ENCODE assay signal across 27 cellular contexts in genomic region chr3:120441776-120442175, GRCh38. TPM values are rescaled to one million over a fixed set of nuclear protein-coding genes. Genes with fewer than 3 reads are reported as not detected.
DNase-seq lines count a peak whose midpoint lies in the region; ATAC-seq and TF ChIP-seq lines count a peak whose summit lies in the region.
"Had no signal": no experiment of that assay in that cellular context is flagged by ENCODE, and none has a peak within 500 bp of the region (broad histone marks: within the 10 kb centered on the region; RNA-seq: fewer than 3 reads in every experiment).

No MANE protein-coding gene starts in this region.

- no peak for TF ChIP-seq CTCF in heart left ventricle (IDR thresholded peaks at IDR 0.05)
- TF ChIP-seq CTCF in chondrocyte (IDR thresholded peaks at IDR 0.05): no peak
- no peak for TF ChIP-seq CTCF in osteoblast (IDR thresholded peaks at IDR 0.05; ENCODE audit: extremely low read depth, low read depth, low read length)

- H3K27me3 Mint-ChIP-seq in chondrocyte (ENCODE audit: low read depth): no peaks in the 10 kb centered on the region
- H3K27me3 Mint-ChIP-seq: type B pancreatic cell had no signal

- intact Hi-C loops in heart left ventricle (cut with DNase I) (loop anchor here in 1 of 10 donors (10.0 kb wide), 1 partner anchor 113 kb away; no protein-coding TSS in a partner anchor), Right ventricle myocardium superior (cut with DNase I) (no loop called here)

- no peak overlapping the region for H3K4me3 Mint-ChIP-seq in chondrocyte (ENCODE audit: unreplicated experiment)
- H3K4me3 Mint-ChIP-seq: activated CD4-positive, alpha-beta T cell treated with anti-CD3 and anti-CD28 coated beads, Interleukin-2, amount 10 ng/mL, durations not matched to agents 24 days and 14 days; activated CD8-positive, alpha-beta memory T cell treated with anti-CD3 and anti-CD28 coated beads, Interleukin-2, amount 10 ng/mL, durations not matched to agents 7 days and 5 days; activated naive CD4-positive, alpha-beta T cell treated with anti-CD3 and anti-CD28 coated beads, Interleukin-2, amount 10 ng/mL, durations not matched to agents 7 days and 5 days; B cell; natural killer cell treated with Interleukin-12 subunit alpha and Interleukin-12 subunit beta and Interleukin-15 and Interleukin-18, amount 100 ng/mL, for 72 hours; stimulated activated naive CD8-positive, alpha-beta T cell treated with anti-CD3 and anti-CD28 coated beads, Interleukin-15, amount 100 ng/mL, for 72 hours; T-helper 17 cell; type B pancreatic cell had no signal

- H3K9me3 Mint-ChIP-seq in chondrocyte (ENCODE audit: low read depth): no peaks in the 10 kb centered on the region
- H3K9me3 Mint-ChIP-seq: activated CD4-positive, alpha-beta T cell treated with anti-CD3 and anti-CD28 coated beads, Interleukin-2, amount 10 ng/mL, durations not matched to agents 24 days and 14 days; activated naive CD4-positive, alpha-beta T cell treated with anti-CD3 and anti-CD28 coated beads, Interleukin-2, amount 10 ng/mL, durations not matched to agents 7 days and 5 days; natural killer cell treated with Interleukin-12 subunit alpha and Interleukin-12 subunit beta and Interleukin-15 and Interleukin-18, amount 100 ng/mL, for 72 hours; stimulated activated naive CD8-positive, alpha-beta T cell treated with anti-CD3 and anti-CD28 coated beads, Interleukin-15, amount 100 ng/mL, for 72 hours; type B pancreatic cell had no signal

- H3K9me3 ChIP-seq in heart left ventricle: no peaks in the 10 kb centered on the region
- no peaks in the 10 kb centered on the region for H3K9me3 ChIP-seq in osteoblast (ENCODE audit: low read depth, low read length)
- H3K9me3 ChIP-seq: A549, MG63, pancreas, SK-N-SH had no signal

- no peak overlapping the region for H3K4me2 ChIP-seq in osteoblast (ENCODE audit: insufficient read depth, low read length)
- H3K4me2 ChIP-seq: A549, SK-N-SH had no signal

- peaks cover 31% of the 10 kb centered on the region for H3K36me3 Mint-ChIP-seq in chondrocyte (ENCODE audit: low read depth)
- H3K36me3 Mint-ChIP-seq: activated CD8-positive, alpha-beta memory T cell treated with anti-CD3 and anti-CD28 coated beads, Interleukin-2, amount 10 ng/mL, durations not matched to agents 7 days and 5 days; activated naive CD4-positive, alpha-beta T cell treated with anti-CD3 and anti-CD28 coated beads, Interleukin-2, amount 10 ng/mL, durations not matched to agents 7 days and 5 days; natural killer cell treated with Interleukin-12 subunit alpha and Interleukin-12 subunit beta and Interleukin-15 and Interleukin-18, amount 100 ng/mL, for 72 hours had no signal

- H3K27ac Mint-ChIP-seq in chondrocyte (ENCODE audit: unreplicated experiment): peak overlapping the region; percentile 82
- H3K27ac Mint-ChIP-seq: activated CD4-positive, alpha-beta T cell treated with anti-CD3 and anti-CD28 coated beads, Interleukin-2, amount 10 ng/mL, durations not matched to agents 24 days and 14 days; activated CD8-positive, alpha-beta memory T cell treated with anti-CD3 and anti-CD28 coated beads, Interleukin-2, amount 10 ng/mL, durations not matched to agents 7 days and 5 days; activated naive CD4-positive, alpha-beta T cell treated with anti-CD3 and anti-CD28 coated beads, Interleukin-2, amount 10 ng/mL, durations not matched to agents 7 days and 5 days; B cell; natural killer cell treated with Interleukin-12 subunit alpha and Interleukin-12 subunit beta and Interleukin-15 and Interleukin-18, amount 100 ng/mL, for 72 hours; T-helper 17 cell; type B pancreatic cell had no signal

- H3K27me3 ChIP-seq in heart left ventricle (no peaks in the 10 kb centered on the region), osteoblast (ENCODE audit: insufficient read depth, low read length) (no peaks in the 10 kb centered on the region)
- H3K27me3 ChIP-seq: MG63, pancreas had no signal

- H3K36me3 ChIP-seq in heart left ventricle (peaks cover 0 to 47% (median 18%) of the 10 kb centered on the region in 9 donors), osteoblast (ENCODE audit: insufficient read depth, low read length) (peaks cover 88% of the 10 kb centered on the region)
- H3K36me3 ChIP-seq: pancreas had no signal

- DNase-seq in heart left ventricle: no peak
- DNase-seq in Right ventricle myocardium superior: no peak
- no peak for DNase-seq in chondrocyte (ENCODE audit: low spot score)
- no peak for DNase-seq in osteoblast (ENCODE audit: insufficient read length, low spot score, missing footprints)
- DNase-seq in foreskin melanocyte: no peak
- DNase-seq in hepatic stellate cell (ENCODE audit: low spot score): no peak
- no peak for DNase-seq in NCI-H2227 (lab: John Stamatoyannopoulos, UW; ENCODE audit: unreplicated experiment)
- DNase-seq: activated CD4-positive, alpha-beta T cell treated with anti-CD3 and anti-CD28 coated beads, Interleukin-2, amount 10 ng/mL, durations not matched to agents 24 days and 14 days; activated CD8-positive, alpha-beta memory T cell treated with anti-CD3 and anti-CD28 coated beads, Interleukin-2, amount 10 ng/mL, durations not matched to agents 7 days and 5 days; activated naive CD4-positive, alpha-beta T cell treated with anti-CD3 and anti-CD28 coated beads, Interleukin-2, amount 10 ng/mL, durations not matched to agents 7 days and 5 days; caudate nucleus; DMS53; hippocampal formation; MG63; NCI-H2171; NCI-H526 treated with DMSO at 0.1 percent for 48 hours; pancreas; SK-N-SH; stimulated activated naive CD8-positive, alpha-beta T cell treated with anti-CD3 and anti-CD28 coated beads, Interleukin-15, amount 100 ng/mL, for 72 hours; T-helper 17 cell had no signal

- peaks cover 99% of the 10 kb centered on the region for H3K4me1 Mint-ChIP-seq in chondrocyte (ENCODE audit: low read depth)
- H3K4me1 Mint-ChIP-seq: activated CD4-positive, alpha-beta T cell treated with anti-CD3 and anti-CD28 coated beads, Interleukin-2, amount 10 ng/mL, durations not matched to agents 24 days and 14 days; activated CD8-positive, alpha-beta memory T cell treated with anti-CD3 and anti-CD28 coated beads, Interleukin-2, amount 10 ng/mL, durations not matched to agents 7 days and 5 days; activated naive CD4-positive, alpha-beta T cell treated with anti-CD3 and anti-CD28 coated beads, Interleukin-2, amount 10 ng/mL, durations not matched to agents 7 days and 5 days; B cell; stimulated activated naive CD8-positive, alpha-beta T cell treated with anti-CD3 and anti-CD28 coated beads, Interleukin-15, amount 100 ng/mL, for 72 hours had no signal

- whole genome bisulfite sequencing in heart left ventricle, 4 donors: 50 to 54% (median 52%) methylated on average over 4 of the region's 4 CpGs

- H2AFZ ChIP-seq in osteoblast (ENCODE audit: low read length): no peak overlapping the region

- peaks cover 99% of the 10 kb centered on the region for H3K79me2 ChIP-seq in osteoblast (ENCODE audit: insufficient read depth, low read length)

- TF ChIP-seq POLR2A in heart left ventricle (IDR thresholded peaks at IDR 0.05): no peak

- H3K4me3 ChIP-seq in heart left ventricle (no peak overlapping the region), osteoblast (ENCODE audit: insufficient read depth, low read length) (no peak overlapping the region)
- H3K4me3 ChIP-seq: A549, K562, MG63, pancreas had no signal

- H3K27ac ChIP-seq in heart left ventricle: peak overlapping the region in 9 of 12 donors; percentile 1 to 76 (median 24)
- H3K27ac ChIP-seq in osteoblast (ENCODE audit: low read depth, low read length): peak overlapping the region; percentile 87
- H3K27ac ChIP-seq: pancreas had no signal

- H4K20me1 ChIP-seq in osteoblast (ENCODE audit: insufficient read depth, low read length): peaks cover 88% of the 10 kb centered on the region

- ATAC-seq in heart left ventricle: no peak
- no peak for ATAC-seq in Right ventricle myocardium superior (ENCODE audit: poor library complexity)
- ATAC-seq in GM21360 (IDR thresholded peaks at IDR 0.05; ENCODE audit: unreplicated experiment): no peak
- ATAC-seq: A549; activated CD8-positive, alpha-beta memory T cell treated with anti-CD3 and anti-CD28 coated beads, Interleukin-2, amount 10 ng/mL, durations not matched to agents 7 days and 5 days; K562; natural killer cell treated with Interleukin-12 subunit alpha and Interleukin-12 subunit beta and Interleukin-15 and Interleukin-18, amount 100 ng/mL, for 72 hours; pancreas; sciatic nerve; stimulated activated naive CD8-positive, alpha-beta T cell treated with anti-CD3 and anti-CD28 coated beads, Interleukin-15, amount 100 ng/mL, for 72 hours; T-helper 17 cell had no signal

- H3K4me1 ChIP-seq in heart left ventricle (peaks cover 10 to 98% (median 78%) of the 10 kb centered on the region in 12 donors), osteoblast (ENCODE audit: insufficient read depth, low read length) (peaks cover 90% of the 10 kb centered on the region)
- H3K4me1 ChIP-seq: pancreas had no signal

RNA-seq across cellular contexts. Expression of gene FSTL1, which starts 9.0 kb away (rescaled TPM):
- total RNA-seq in heart left ventricle: 100 to 1,000 TPM; 138 to 667 (median 220) TPM
- polyA plus RNA-seq in heart left ventricle: 100 to 1,000 TPM in 1 of 2 donors, 10 to 100 TPM in 1; 43.8 to 146 TPM
- total RNA-seq in Right ventricle myocardium superior: 209 TPM
- total RNA-seq in chondrocyte: 2,561 to 3,511 TPM (median 3,398 TPM) in 3 replicates
- 1,825 and 2,074 TPM in 2 replicates for total RNA-seq in osteoblast
- total RNA-seq: B cell had no signal
